In genomic region chr4:34615315-34615714, GRCh38 we compare ENCODE assay signal across 28 cellular contexts.
"Had no signal": no experiment of that assay in that cellular context is flagged by ENCODE, and none has a peak within 500 bp of the region (broad histone marks: within the 10 kb centered on the region; RNA-seq: fewer than 3 reads in every experiment).

No MANE protein-coding gene starts in this region.

- H3K36me3 ChIP-seq: neural progenitor cell, ovary, right lobe of liver, sigmoid colon, suprapubic skin, tibial artery, transverse colon, vagina had no signal

- DNase-seq: natural killer cell; occipital lobe; ovary; psoas muscle; right lobe of liver; sigmoid colon; small intestine; stimulated activated CD4-positive, alpha-beta T cell treated with anti-CD3 and anti-CD28 coated beads, Interleukin-12 subunit alpha, Interleukin-12 subunit beta, amount 100 ng/mL, for 4 hours; stimulated activated CD4-positive, alpha-beta T cell treated with anti-CD3 and anti-CD28 coated beads, Interleukin-1b, Interleukin-23, amount 100 ng/mL, for 48 hours; stimulated activated CD4-positive, alpha-beta T cell treated with anti-CD3 and anti-CD28 coated beads, Interleukin-4, amount 100 ng/mL, for 1 hour; stimulated activated CD4-positive, alpha-beta T cell treated with anti-CD3 and anti-CD28 coated beads, Interleukin-4, amount 100 ng/mL, for 4 hours; stimulated activated CD8-positive, alpha-beta memory T cell treated with anti-CD3 and anti-CD28 coated beads, Interleukin-4, amount 100 ng/mL, for 48 hours; stimulated activated naive CD4-positive, alpha-beta T cell; stimulated activated naive CD8-positive, alpha-beta T cell treated with anti-CD3 and anti-CD28 coated beads, Interleukin-15, amount 100 ng/mL, for 72 hours; stimulated activated naive CD8-positive, alpha-beta T cell treated with anti-CD3 and anti-CD28 coated beads, Interleukin-15, Interleukin-2, amounts not matched to agents 100 U/mL and 50 U/mL, for 24 hours; substantia nigra; testis; tibial artery; transverse colon had no signal

- H2AFZ ChIP-seq: neural progenitor cell, parathyroid adenoma had no signal

- H3K4me3 ChIP-seq: neural progenitor cell, ovary, psoas muscle, right lobe of liver, sigmoid colon, suprapubic skin, testis, tibial artery, transverse colon, vagina had no signal

- H3K27me3 Mint-ChIP-seq: progenitor cell of endocrine pancreas; stimulated activated memory B cell treated with anti-CD40 and anti-IgM and Interleukin-4, amounts not matched to agents 10 μg/mL and 1 μg/mL and 100 μg/mL, for 72 hours; stimulated activated naive CD8-positive, alpha-beta T cell treated with anti-CD3 and anti-CD28 coated beads, Interleukin-15, amount 100 ng/mL, for 72 hours; type B pancreatic cell had no signal

- H3K4me3 Mint-ChIP-seq: natural killer cell; nephron; neural progenitor cell; stimulated activated memory B cell treated with anti-CD40 and anti-IgM and Interleukin-4, amounts not matched to agents 10 μg/mL and 1 μg/mL and 100 μg/mL, for 72 hours; stimulated activated naive CD8-positive, alpha-beta T cell treated with anti-CD3 and anti-CD28 coated beads, Interleukin-15, amount 100 ng/mL, for 72 hours; type B pancreatic cell had no signal

- H3K27me3 ChIP-seq: neural progenitor cell, ovary, right lobe of liver, sigmoid colon, suprapubic skin, testis, tibial artery, transverse colon, vagina had no signal

- H3K9me3 Mint-ChIP-seq: nephron; neural progenitor cell; stimulated activated memory B cell treated with anti-CD40 and anti-IgM and Interleukin-4, amounts not matched to agents 10 μg/mL and 1 μg/mL and 100 μg/mL, for 72 hours; stimulated activated naive CD8-positive, alpha-beta T cell treated with anti-CD3 and anti-CD28 coated beads, Interleukin-15, amount 100 ng/mL, for 72 hours; type B pancreatic cell had no signal

- H3K9ac ChIP-seq: neural progenitor cell, parathyroid adenoma had no signal

- H3K4me1 ChIP-seq: neural progenitor cell, parathyroid adenoma, psoas muscle, right lobe of liver, sigmoid colon, suprapubic skin, testis, tibial artery, transverse colon, vagina had no signal

- H3K79me2 ChIP-seq: parathyroid adenoma had no signal

- H3K4me1 Mint-ChIP-seq: natural killer cell; nephron; stimulated activated memory B cell treated with anti-CD40 and anti-IgM and Interleukin-4, amounts not matched to agents 10 μg/mL and 1 μg/mL and 100 μg/mL, for 72 hours; stimulated activated naive CD8-positive, alpha-beta T cell treated with anti-CD3 and anti-CD28 coated beads, Interleukin-15, amount 100 ng/mL, for 72 hours had no signal

- ATAC-seq: natural killer cell; psoas muscle; right cardiac atrium; right lobe of liver; stimulated activated memory B cell treated with anti-CD40 and anti-IgM and Interleukin-4, amounts not matched to agents 10 μg/mL and 1 μg/mL and 100 μg/mL, for 72 hours; stimulated activated naive CD8-positive, alpha-beta T cell treated with anti-CD3 and anti-CD28 coated beads, Interleukin-15, amount 100 ng/mL, for 72 hours; stimulated activated naive CD8-positive, alpha-beta T cell treated with anti-CD3 and anti-CD28 coated beads, Interleukin-15, Interleukin-2, amounts not matched to agents 100 U/mL and 50 U/mL, for 24 hours had no signal

- H3K9me3 ChIP-seq: ovary, psoas muscle, right lobe of liver, sigmoid colon, suprapubic skin, testis, tibial artery, transverse colon, vagina had no signal

- H3K27ac ChIP-seq: neural progenitor cell, ovary, parathyroid adenoma, psoas muscle, right lobe of liver, sigmoid colon, suprapubic skin, testis, tibial artery, transverse colon, vagina had no signal

- H3K36me3 Mint-ChIP-seq: neural progenitor cell; stimulated activated memory B cell treated with anti-CD40 and anti-IgM and Interleukin-4, amounts not matched to agents 10 μg/mL and 1 μg/mL and 100 μg/mL, for 72 hours; type B pancreatic cell had no signal

- H3K27ac Mint-ChIP-seq: natural killer cell; nephron; neural progenitor cell; progenitor cell of endocrine pancreas; stimulated activated memory B cell treated with anti-CD40 and anti-IgM and Interleukin-4, amounts not matched to agents 10 μg/mL and 1 μg/mL and 100 μg/mL, for 72 hours; stimulated activated naive CD8-positive, alpha-beta T cell treated with anti-CD3 and anti-CD28 coated beads, Interleukin-15, amount 100 ng/mL, for 72 hours; type B pancreatic cell had no signal

- H3K4me2 ChIP-seq: neural progenitor cell had no signal
